In genomic region chr1:146036990-146037646, GRCh38 we compare ENCODE assay signal across 1 cellular context.
A peak's percentile ranks its signal among the peaks of the same experiment; 100 is the strongest.
TF ChIP-seq lines count a peak whose summit lies in the region.

No MANE protein-coding gene starts in this region.

TF ChIP-seq in HepG2, 621 proteins besides CTCF, POLR2A, EP300 and RAD21 (continued from another document and continues in another):
- TF ChIP-seq ZNF687 (CRISPR knock-in tag; IDR thresholded peaks at IDR 0.05): no peak
- TF ChIP-seq TAF15 (IDR thresholded peaks at IDR 0.05; ENCODE audit: low read depth, low read length, poor library complexity, severe bottlenecking): no peak
- 0 out of 2 replicates have a peak, but pooled peaks have one; percentile 7 for TF ChIP-seq FOXK2 (IDR thresholded peaks at IDR 0.05)
- TF ChIP-seq MXD1 (CRISPR knock-in tag; IDR thresholded peaks at IDR 0.05): peak; percentile 19; the same call in 1 of the 2 replicates
- TF ChIP-seq ZNF275 (CRISPR knock-in tag; IDR thresholded peaks at IDR 0.05; ENCODE audit: borderline replicate concordance): 0 out of 2 replicates have a peak, but pooled peaks have one; percentile 50
- no peak for TF ChIP-seq ZNF513 (CRISPR knock-in tag; conservative IDR thresholded peaks at IDR 0.05)
- TF ChIP-seq ZMYM2 (CRISPR knock-in tag; IDR thresholded peaks at IDR 0.05): no peak
- no peak for TF ChIP-seq MXD3 (CRISPR knock-in tag; IDR thresholded peaks at IDR 0.05)
- no peak for TF ChIP-seq FLYWCH1 (CRISPR knock-in tag; IDR thresholded peaks at IDR 0.05)
- TF ChIP-seq KDM1A (CRISPR knock-in tag; IDR thresholded peaks at IDR 0.05): no peak
- TF ChIP-seq HOXA3 (CRISPR knock-in tag; IDR thresholded peaks at IDR 0.05): peak; percentile 31; the same call in 1 of the 2 replicates
- TF ChIP-seq GFI1 (CRISPR knock-in tag; IDR thresholded peaks at IDR 0.05; ENCODE audit: borderline replicate concordance): no peak
- no peak for TF ChIP-seq PREB (CRISPR knock-in tag; IDR thresholded peaks at IDR 0.05)
- TF ChIP-seq ZNF567 (CRISPR knock-in tag; IDR thresholded peaks at IDR 0.05; ENCODE audit: borderline replicate concordance): no peak
- TF ChIP-seq ZNF432 (CRISPR knock-in tag; IDR thresholded peaks at IDR 0.05; ENCODE audit: borderline replicate concordance): no peak
- peak; percentile 67; the same call in 1 of the 2 replicates for TF ChIP-seq NFIC (IDR thresholded peaks at IDR 0.05; ENCODE audit: low read length)
- TF ChIP-seq ZNF644 (CRISPR knock-in tag; IDR thresholded peaks at IDR 0.05; ENCODE audit: low read depth): 0 out of 2 replicates have a peak, but pooled peaks have one; percentile 25
- TF ChIP-seq BORCS8-MEF2B (CRISPR knock-in tag; IDR thresholded peaks at IDR 0.05): 0 out of 2 replicates have a peak, but pooled peaks have one; percentile 16
- TF ChIP-seq NFRKB (IDR thresholded peaks at IDR 0.05): no peak
- no peak for TF ChIP-seq ZNF775 (CRISPR knock-in tag; IDR thresholded peaks at IDR 0.05; ENCODE audit: borderline replicate concordance)
- TF ChIP-seq ZNF362 (CRISPR knock-in tag; IDR thresholded peaks at IDR 0.05; ENCODE audit: borderline replicate concordance): no peak
- no peak for TF ChIP-seq GPBP1L1 (CRISPR knock-in tag; IDR thresholded peaks at IDR 0.05)
- TF ChIP-seq BATF2 (CRISPR knock-in tag; IDR thresholded peaks at IDR 0.05): no peak
- TF ChIP-seq ZNF773 (CRISPR knock-in tag; IDR thresholded peaks at IDR 0.05; ENCODE audit: borderline replicate concordance): no peak
- TF ChIP-seq RBM39 (IDR thresholded peaks at IDR 0.05; ENCODE audit: low read depth, low read length, poor library complexity, severe bottlenecking): no peak
- no peak for TF ChIP-seq NFIB (CRISPR knock-in tag; IDR thresholded peaks at IDR 0.05; ENCODE audit: borderline replicate concordance)
- TF ChIP-seq ZNF740 (CRISPR knock-in tag; IDR thresholded peaks at IDR 0.05): no peak
- no peak for TF ChIP-seq ZNF704 (CRISPR knock-in tag; IDR thresholded peaks at IDR 0.05; ENCODE audit: borderline replicate concordance)
- no peak for TF ChIP-seq ZNF629 (CRISPR knock-in tag; conservative IDR thresholded peaks at IDR 0.05)
- TF ChIP-seq ZNF574 (CRISPR knock-in tag; IDR thresholded peaks at IDR 0.05): 0 out of 2 replicates have a peak, but pooled peaks have one; percentile 12
- peak; percentile 94 to 99 for TF ChIP-seq HMGXB4 (CRISPR knock-in tag; IDR thresholded peaks at IDR 0.05; ENCODE audit: borderline replicate concordance in 1 of 2, low read depth in 1 of 2)
- TF ChIP-seq CC2D1A (CRISPR knock-in tag; IDR thresholded peaks at IDR 0.05): no peak
- TF ChIP-seq ZXDC (CRISPR knock-in tag; IDR thresholded peaks at IDR 0.05): 0 out of 2 replicates have a peak, but pooled peaks have one; percentile 22
